30 cellular contexts compared by ENCODE assay signal in genomic region chr19:2641332-2641698, GRCh38.
"Had no signal": no experiment of that assay in that cellular context is flagged by ENCODE, and none has a peak within 500 bp of the region (broad histone marks: within the 10 kb centered on the region; RNA-seq: fewer than 3 reads in every experiment).

No MANE protein-coding gene starts in this region.

- FAIRE-seq: astrocyte, bronchial epithelial cell had no signal

- H3K9me3 ChIP-seq: gastrocnemius medialis, heart left ventricle had no signal

- H3K4me3 Mint-ChIP-seq: activated CD4-positive, alpha-beta T cell treated with anti-CD3 and anti-CD28 coated beads, Interleukin-2, amount 10 ng/mL, durations not matched to agents 7 days and 5 days; activated CD8-positive, alpha-beta T cell treated with anti-CD3 and anti-CD28 coated beads for 36 hours; activated naive CD8-positive, alpha-beta T cell; activated T-cell treated with anti-CD3 and anti-CD28 coated beads, Interleukin-2, amount 50 U/mL, for 4 hours; activated T-helper 17 cell treated with anti-CD3 and anti-CD28 coated beads, Interleukin-2, amount 50 U/mL, for 72 hours; central memory CD8-positive, alpha-beta T cell; dendritic cell treated with granulocyte-macrophage colony-stimulating factor and Interleukin-4, amounts not matched to agents 40 ng/mL and 50 ng/mL, for 4 days; endodermal cell had no signal

- ATAC-seq: activated CD8-positive, alpha-beta T cell treated with anti-CD3 and anti-CD28 coated beads for 36 hours; activated T-cell treated with anti-CD3 and anti-CD28 coated beads, Interleukin-2, amount 50 U/mL, for 4 hours; activated T-helper 17 cell treated with anti-CD3 and anti-CD28 coated beads, Interleukin-2, amount 50 U/mL, for 72 hours; esophagus mucosa; gastrocnemius medialis; heart left ventricle had no signal

- H3K36me3 ChIP-seq: brain microvascular endothelial cell, gastrocnemius medialis, heart left ventricle had no signal

- H3K27ac Mint-ChIP-seq: activated CD4-positive, alpha-beta T cell treated with anti-CD3 and anti-CD28 coated beads, Interleukin-2, amount 10 ng/mL, durations not matched to agents 7 days and 5 days; activated CD8-positive, alpha-beta T cell treated with anti-CD3 and anti-CD28 coated beads for 36 hours; activated naive CD8-positive, alpha-beta T cell; activated T-helper 17 cell treated with anti-CD3 and anti-CD28 coated beads, Interleukin-2, amount 50 U/mL, for 72 hours; dendritic cell treated with granulocyte-macrophage colony-stimulating factor and Interleukin-4, amounts not matched to agents 40 ng/mL and 50 ng/mL, for 4 days; endodermal cell had no signal

- H3K27ac ChIP-seq: brain microvascular endothelial cell, coronary artery, gastrocnemius medialis, heart left ventricle had no signal

- H3K4me3 ChIP-seq: coronary artery, dorsolateral prefrontal cortex, gastrocnemius medialis, heart left ventricle had no signal

- H3K27me3 Mint-ChIP-seq: activated naive CD8-positive, alpha-beta T cell; activated T-helper 17 cell treated with anti-CD3 and anti-CD28 coated beads, Interleukin-2, amount 50 U/mL, for 72 hours had no signal

- H3K4me1 Mint-ChIP-seq: activated T-helper 17 cell treated with anti-CD3 and anti-CD28 coated beads, Interleukin-2, amount 50 U/mL, for 72 hours; central memory CD8-positive, alpha-beta T cell had no signal

- DNase-seq: activated CD4-positive, alpha-beta T cell treated with anti-CD3 and anti-CD28 coated beads for 1 hour; activated CD4-positive, alpha-beta T cell treated with anti-CD3 and anti-CD28 coated beads for 4 hours; activated CD4-positive, alpha-beta T cell treated with anti-CD3 and anti-CD28 coated beads, Interleukin-2, amount 10 ng/mL, durations not matched to agents 7 days and 5 days; activated CD4-positive, alpha-beta T cell treated with anti-CD3 and anti-CD28 coated beads, Interleukin-2, amount 50 U/mL, for 4 hours; activated CD8-positive, alpha-beta memory T cell treated with anti-CD3 and anti-CD28 coated beads for 24 hours; activated CD8-positive, alpha-beta T cell treated with anti-CD3 and anti-CD28 coated beads for 36 hours; activated effector memory CD4-positive, alpha-beta T cell treated with Interleukin-2 at 50 U/mL for 16 hours; activated gamma-delta T cell treated with Interleukin-2 at 50 U/mL for 16 hours; activated naive CD4-positive, alpha-beta T cell treated with anti-CD3 and anti-CD28 coated beads, Interleukin-2, amount 50 U/mL, for 16 hours; activated naive CD4-positive, alpha-beta T cell treated with Interleukin-2 at 50 U/mL for 16 hours; activated T-cell treated with anti-CD3 and anti-CD28 coated beads, Interleukin-2, amount 50 U/mL, for 4 hours; amniotic stem cell; anterior cingulate cortex; brain microvascular endothelial cell; dorsolateral prefrontal cortex; effector memory CD4-positive, alpha-beta T cell; endodermal cell; foreskin fibroblast; gastrocnemius medialis; glutamatergic neuron; T-helper 2 cell had no signal

- H3K9me3 Mint-ChIP-seq: activated CD4-positive, alpha-beta T cell treated with anti-CD3 and anti-CD28 coated beads, Interleukin-2, amount 10 ng/mL, durations not matched to agents 7 days and 5 days; activated CD8-positive, alpha-beta T cell treated with anti-CD3 and anti-CD28 coated beads for 36 hours; activated T-cell treated with anti-CD3 and anti-CD28 coated beads, Interleukin-2, amount 50 U/mL, for 4 hours; activated T-helper 17 cell treated with anti-CD3 and anti-CD28 coated beads, Interleukin-2, amount 50 U/mL, for 72 hours; central memory CD8-positive, alpha-beta T cell; dendritic cell treated with granulocyte-macrophage colony-stimulating factor and Interleukin-4, amounts not matched to agents 40 ng/mL and 50 ng/mL, for 4 days; endodermal cell had no signal

- H3K4me1 ChIP-seq: gastrocnemius medialis had no signal

- H3K27me3 ChIP-seq: brain microvascular endothelial cell, dorsolateral prefrontal cortex had no signal
